ENCODE assay signal across 14 cellular contexts in genomic region chrX:38871129-38872029, GRCh38.
DNase-seq lines count a peak whose midpoint lies in the region; ATAC-seq and TF ChIP-seq lines count a peak whose summit lies in the region.
"Had no signal": no experiment of that assay in that cellular context is flagged by ENCODE, and none has a peak within 500 bp of the region (broad histone marks: within the 10 kb centered on the region; RNA-seq: fewer than 3 reads in every experiment).

No MANE protein-coding gene starts in this region.

- no peaks in the 10 kb centered on the region for H3K36me3 ChIP-seq in iPS-18a (ENCODE audit: control insufficient read depth, low read depth, low read length)
- H3K36me3 ChIP-seq in smooth muscle cell (ENCODE audit: low read depth) = no peaks in the 10 kb centered on the region
- no peaks in the 10 kb centered on the region for H3K36me3 ChIP-seq in esophagus muscularis mucosa
- H3K36me3 ChIP-seq: MG63 had no signal

- H3K27me3 ChIP-seq in iPS-18a (ENCODE audit: control insufficient read depth, insufficient read depth, low read length) = no peaks in the 10 kb centered on the region
- no peaks in the 10 kb centered on the region for H3K27me3 ChIP-seq in smooth muscle cell (ENCODE audit: low read depth)
- H3K27me3 ChIP-seq in esophagus muscularis mucosa = no peaks in the 10 kb centered on the region
- H3K27me3 ChIP-seq: MG63 had no signal

- peak overlapping the region; percentile 36 for H3K4me3 ChIP-seq in iPS-18a (ENCODE audit: low read length)
- H3K4me3 ChIP-seq in smooth muscle cell = no peak overlapping the region
- H3K4me3 ChIP-seq in esophagus muscularis mucosa = no peak overlapping the region
- H3K4me3 ChIP-seq: MG63 had no signal

- no peak for TF ChIP-seq CTCF in smooth muscle cell (IDR thresholded peaks at IDR 0.05; ENCODE audit: borderline replicate concordance, insufficient read depth, poor library complexity, severe bottlenecking)
- TF ChIP-seq CTCF in esophagus muscularis mucosa (IDR thresholded peaks at IDR 0.05) = no peak

- ATAC-seq in HG03442 (IDR thresholded peaks at IDR 0.05; ENCODE audit: unreplicated experiment) = no peak

- no peak overlapping the region for H2AFZ ChIP-seq in smooth muscle cell (ENCODE audit: low read depth)

- intact Hi-C loops in esophagus muscularis mucosa (cut with DNase I) = no loop called here

- 55% methylated on average over 5 of the region's 5 CpGs for WGBS in smooth muscle cell (ENCODE audit: low lambda C conversion rate)
- 65% methylated on average over 5 of the region's 5 CpGs for WGBS in esophagus muscularis mucosa

- H4K20me1 ChIP-seq in smooth muscle cell (ENCODE audit: low read depth) = no peaks in the 10 kb centered on the region

- peaks cover 34% of the 10 kb centered on the region for H3K4me1 ChIP-seq in iPS-18a (ENCODE audit: control insufficient read depth, low read depth, low read length)
- peaks cover 3% of the 10 kb centered on the region for H3K4me1 ChIP-seq in smooth muscle cell (ENCODE audit: low read depth)
- peaks cover 0 to 5% (median 0%) of the 10 kb centered on the region in 4 donors for H3K4me1 ChIP-seq in esophagus muscularis mucosa

- no peaks in the 10 kb centered on the region for H3F3A ChIP-seq in smooth muscle cell (ENCODE audit: low read depth)

- H3K27ac ChIP-seq in iPS-18a (ENCODE audit: low read length) = peak overlapping the region; percentile 72
- peak overlapping the region; percentile 49 for H3K27ac ChIP-seq in smooth muscle cell (ENCODE audit: low read depth)
- no peak overlapping the region for H3K27ac ChIP-seq in esophagus muscularis mucosa (replicated peaks in 1 of 4)

- TF ChIP-seq EP300 in esophagus muscularis mucosa (IDR thresholded peaks at IDR 0.05) = no peak

- H3K9me3 ChIP-seq in iPS-18a (ENCODE audit: control insufficient read depth, low read depth, low read length) = peaks cover 13% of the 10 kb centered on the region
- no peaks in the 10 kb centered on the region for H3K9me3 ChIP-seq in smooth muscle cell (replicated peaks; ENCODE audit: low read depth)
- no peaks in the 10 kb centered on the region for H3K9me3 ChIP-seq in esophagus muscularis mucosa
- H3K9me3 ChIP-seq: MG63 had no signal

- H3K4me2 ChIP-seq in smooth muscle cell = no peak overlapping the region

- no peak for TF ChIP-seq POLR2A in esophagus muscularis mucosa (IDR thresholded peaks at IDR 0.05; ENCODE audit: low read depth)

- peak; percentile 37 for DNase-seq in NCI-H2107 treated with DMSO at 0.1 percent for 48 hours (lab: John Stamatoyannopoulos, UW; ENCODE audit: unreplicated experiment)
- DNase-seq in NCI-H2107 (lab: John Stamatoyannopoulos, UW) = no peak
- DNase-seq in NCI-H774 (lab: John Stamatoyannopoulos, UW) = peak; percentile 15
- DNase-seq in smooth muscle cell (lab: John Stamatoyannopoulos, UW; ENCODE audit: unreplicated experiment) = no peak
- no peak for DNase-seq in esophagus muscularis mucosa (ENCODE audit: extremely low spot score)
- no peak for DNase-seq in superior temporal gyrus (ENCODE audit: extremely low spot score)
- DNase-seq: activated CD8-positive, alpha-beta memory T cell treated with anti-CD3 and anti-CD28 coated beads for 24 hours; amniotic stem cell; CD4-positive, CD25-positive, alpha-beta regulatory T cell; GDM1; glutamatergic neuron; MG63 had no signal

- H3K9ac ChIP-seq in iPS-18a (ENCODE audit: low read length) = peak overlapping the region; percentile 56
- no peak overlapping the region for H3K9ac ChIP-seq in smooth muscle cell (ENCODE audit: low read depth)

- no peaks in the 10 kb centered on the region for H3K79me2 ChIP-seq in smooth muscle cell (ENCODE audit: low read depth)

Comparison
In these comparisons a context has a peak if more than half of its experiments do, and no peak if none do; other contexts are left out.
1. DNase-seq: peak in NCI-H2107 treated with DMSO at 0.1 percent for 48 hours (single experiment) and NCI-H774 (single experiment); none in NCI-H2107 (single experiment), smooth muscle cell (single experiment), esophagus muscularis mucosa (single experiment) and superior temporal gyrus (single experiment).
2. H3K27ac ChIP-seq: peak in iPS-18a (single experiment) and smooth muscle cell (single experiment); none in esophagus muscularis mucosa (0 of 4).